ENCODE assay signal across 9 cellular contexts in genomic region chr1:64242895-64243756, GRCh38. TPM values are rescaled to one million over a fixed set of nuclear protein-coding genes. Genes with fewer than 3 reads are reported as not detected.
DNase-seq lines count a peak whose midpoint lies in the region; ATAC-seq and TF ChIP-seq lines count a peak whose summit lies in the region.
"Had no signal": no experiment of that assay in that cellular context is flagged by ENCODE, and none has a peak within 500 bp of the region (broad histone marks: within the 10 kb centered on the region; RNA-seq: fewer than 3 reads in every experiment).

No MANE protein-coding gene starts in this region.

- DNase-seq in D341Med (ENCODE audit: low spot score) (peak; percentile 27), HFFc6 (peak; percentile 45), OCI-M1 (lab: John Stamatoyannopoulos, UW) (peak; percentile 58), dedifferentiated amniotic fluid mesenchymal stem cell (ENCODE audit: extremely low spot score) (peak; percentile 47), myocyte (ENCODE audit: low read depth) (peak; percentile 56), COLO668 (lab: John Stamatoyannopoulos, UW; ENCODE audit: unreplicated experiment) (no peak)

- H3K9me3 Mint-ChIP-seq in HFFc6 = no peaks in the 10 kb centered on the region

- peaks cover 27% of the 10 kb centered on the region for H3K4me1 Mint-ChIP-seq in HFFc6 (ENCODE audit: low read depth)

- peak; percentile 86 for TF ChIP-seq CTCF in HFFc6 (IDR thresholded peaks at IDR 0.05)

- no peak overlapping the region for H3K27ac Mint-ChIP-seq in HFFc6

- no peaks in the 10 kb centered on the region for H3K36me3 Mint-ChIP-seq in HFFc6 (ENCODE audit: low read depth)

- no peak for ATAC-seq in HG03039 (IDR thresholded peaks at IDR 0.05; ENCODE audit: unreplicated experiment)
- ATAC-seq in HG03139 (IDR thresholded peaks at IDR 0.05; ENCODE audit: unreplicated experiment) = no peak

- H3K4me3 Mint-ChIP-seq in HFFc6 = no peak overlapping the region

- H3K27me3 Mint-ChIP-seq in HFFc6 (ENCODE audit: insufficient read depth) = peaks cover 2% of the 10 kb centered on the region

RNA-seq across cellular contexts. Expression of gene UBE2U, which starts 39.7 kb away (rescaled TPM):
- total RNA-seq in HFFc6 (2021; fragmentation: NEBNext Ultra II Directional; extraction: Animal tissue kit (Norgen Biotek cat#: 25700)) = not detected
- total RNA-seq in myocyte = not detected in 2 replicates
- polyA plus RNA-seq in myocyte (2012) = not detected
- total RNA-seq: activated CD8-positive, alpha-beta memory T cell treated with anti-CD3 and anti-CD28 coated beads for 36 hours had no signal
